Comparison of ENCODE assay signal across 35 cellular contexts in the genomic region with DNA sequence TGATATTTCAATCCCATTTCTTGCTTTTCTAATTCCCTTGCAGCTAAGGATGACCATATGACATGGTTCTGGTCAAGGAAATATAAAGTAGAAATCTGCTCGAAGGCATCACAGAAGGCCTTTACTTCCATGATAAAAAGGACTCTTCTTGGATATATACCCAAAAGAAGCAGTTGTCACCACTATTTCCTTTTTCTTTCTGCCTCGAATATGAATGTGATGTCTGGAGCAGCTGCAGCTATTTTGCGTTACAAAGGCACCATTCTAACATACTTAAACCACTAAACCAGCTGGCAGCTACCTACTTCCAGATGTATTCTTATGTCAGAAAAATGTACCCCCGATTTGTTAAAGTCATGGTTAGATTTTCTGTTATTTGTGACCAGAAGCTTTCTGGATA.
"Had no signal": no experiment of that assay in that cellular context is flagged by ENCODE, and none has a peak within 500 bp of the region (broad histone marks: within the 10 kb centered on the region; RNA-seq: fewer than 3 reads in every experiment).

No MANE protein-coding gene starts in this region.

- H3K36me3 Mint-ChIP-seq: activated CD4-positive, alpha-beta memory T cell treated with anti-CD3 and anti-CD28 coated beads for 36 hours; activated CD8-positive, alpha-beta memory T cell treated with anti-CD3 and anti-CD28 coated beads, Interleukin-2, amount 10 ng/mL, durations not matched to agents 7 days and 5 days had no signal

- H3K36me3 ChIP-seq: adrenal gland, colonic mucosa, esophagus squamous epithelium, gastroesophageal sphincter, heart right ventricle, WERI-Rb-1 had no signal

- H3K9me3 Mint-ChIP-seq: activated CD4-positive, alpha-beta T cell treated with anti-CD3 and anti-CD28 coated beads, Interleukin-2, amount 10 ng/mL, durations not matched to agents 24 days and 14 days; activated naive CD4-positive, alpha-beta T cell treated with anti-CD3 and anti-CD28 coated beads for 36 hours; activated naive CD8-positive, alpha-beta T cell treated with anti-CD3 and anti-CD28 coated beads, Interleukin-2, amount 50 U/mL, for 24 hours; activated T-helper 1 cell treated with anti-CD3 and anti-CD28 coated beads, Interleukin-12 subunit alpha, Interleukin-12 subunit beta, Interleukin-2, Interleukin-4 antibody, amounts not matched to agents 30 ng/mL and 10 ng/mL and 1 ng/mL, durations not matched to agents 14 hours and 24 hours and 36 hours; activated T-helper 2 cell treated with anti-CD3 and anti-CD28 coated beads, Interferon-gamma antibody, Interleukin-2, Interleukin-4, amounts not matched to agents 10 μg/mL and 5 μg/mL and 100 μg/mL, durations not matched to agents 14 hours and 24 hours and 36 hours; T-helper 2 cell treated with Interferon-gamma antibody and Interleukin-4, amounts not matched to agents 5 μg/mL and 100 μg/mL, for 36 hours had no signal

- H3K4me3 ChIP-seq: adrenal gland, body of pancreas, colonic mucosa, esophagus squamous epithelium, gastroesophageal sphincter, heart right ventricle had no signal

- H3K4me1 Mint-ChIP-seq: activated CD4-positive, alpha-beta T cell treated with anti-CD3 and anti-CD28 coated beads for 36 hours; activated CD4-positive, alpha-beta T cell treated with anti-CD3 and anti-CD28 coated beads, Interleukin-2, amount 10 ng/mL, durations not matched to agents 24 days and 14 days; activated naive CD8-positive, alpha-beta T cell treated with anti-CD3 and anti-CD28 coated beads, Interleukin-2, amount 50 U/mL, for 24 hours had no signal

- H3K27ac Mint-ChIP-seq: activated CD4-positive, alpha-beta memory T cell treated with anti-CD3 and anti-CD28 coated beads for 36 hours; activated CD4-positive, alpha-beta T cell treated with anti-CD3 and anti-CD28 coated beads for 36 hours; activated CD4-positive, alpha-beta T cell treated with anti-CD3 and anti-CD28 coated beads, Interleukin-2, amount 10 ng/mL, durations not matched to agents 24 days and 14 days; activated CD8-positive, alpha-beta memory T cell treated with anti-CD3 and anti-CD28 coated beads, Interleukin-2, amount 10 ng/mL, durations not matched to agents 7 days and 5 days; activated CD8-positive, alpha-beta T cell treated with anti-CD3 and anti-CD28 coated beads, Interleukin-2, amount 10 ng/mL, durations not matched to agents 7 days and 5 days; activated naive CD4-positive, alpha-beta T cell treated with anti-CD3 and anti-CD28 coated beads for 36 hours; activated naive CD4-positive, alpha-beta T cell treated with anti-CD3 and anti-CD28 coated beads, Interleukin-2, amount 50 U/mL, for 24 hours; activated naive CD8-positive, alpha-beta T cell treated with anti-CD3 and anti-CD28 coated beads for 36 hours; activated naive CD8-positive, alpha-beta T cell treated with anti-CD3 and anti-CD28 coated beads, Interleukin-2, amount 50 U/mL, for 24 hours; activated T-helper 1 cell treated with anti-CD3 and anti-CD28 coated beads, Interleukin-12 subunit alpha, Interleukin-12 subunit beta, Interleukin-2, Interleukin-4 antibody, amounts not matched to agents 30 ng/mL and 10 ng/mL and 1 ng/mL, durations not matched to agents 14 hours and 24 hours and 36 hours; activated T-helper 2 cell treated with anti-CD3 and anti-CD28 coated beads, Interferon-gamma antibody, Interleukin-2, Interleukin-4, amounts not matched to agents 10 μg/mL and 5 μg/mL and 100 μg/mL, durations not matched to agents 14 hours and 24 hours and 36 hours; T-helper 17 cell; T-helper 2 cell treated with Interferon-gamma antibody and Interleukin-4, amounts not matched to agents 5 μg/mL and 100 μg/mL, for 36 hours had no signal

- H3K27me3 ChIP-seq: adrenal gland, body of pancreas, colonic mucosa, esophagus squamous epithelium, gastroesophageal sphincter, heart right ventricle had no signal

- H3K27ac ChIP-seq: adrenal gland, body of pancreas, colonic mucosa, epithelial cell of prostate, esophagus squamous epithelium, gastroesophageal sphincter, heart right ventricle, WERI-Rb-1 had no signal

- DNase-seq: activated CD4-positive, alpha-beta memory T cell treated with anti-CD3 and anti-CD28 coated beads for 36 hours; activated CD4-positive, alpha-beta T cell treated with anti-CD3 and anti-CD28 coated beads for 36 hours; activated CD4-positive, alpha-beta T cell treated with anti-CD3 and anti-CD28 coated beads, Interleukin-2, amount 10 ng/mL, durations not matched to agents 24 days and 14 days; activated CD4-positive, CD25-positive, alpha-beta regulatory T cell; activated CD4-positive, CD25-positive, alpha-beta regulatory T cell treated with anti-CD3 and anti-CD28 coated beads, Interleukin-2, amount 50 U/mL, for 72 hours; activated CD8-positive, alpha-beta memory T cell treated with anti-CD3 and anti-CD28 coated beads, Interleukin-2, amount 10 ng/mL, durations not matched to agents 7 days and 5 days; activated CD8-positive, alpha-beta memory T cell treated with anti-CD3 and anti-CD28 coated beads, Interleukin-2, amount 50 U/mL, for 4 hours; activated CD8-positive, alpha-beta T cell treated with anti-CD3 and anti-CD28 coated beads, Interleukin-2, amount 10 ng/mL, durations not matched to agents 7 days and 5 days; activated effector memory CD4-positive, alpha-beta T cell treated with anti-CD3 and anti-CD28 coated beads, Interleukin-2, amount 50 U/mL, for 16 hours; activated naive CD4-positive, alpha-beta T cell treated with anti-CD3 and anti-CD28 coated beads for 36 hours; activated naive CD8-positive, alpha-beta T cell treated with anti-CD3 and anti-CD28 coated beads for 36 hours; activated naive CD8-positive, alpha-beta T cell treated with anti-CD3 and anti-CD28 coated beads, Interleukin-2, amount 50 U/mL, for 24 hours; activated T-cell treated with anti-CD3 and anti-CD28 coated beads, Interleukin-2, amount 50 U/mL, for 1 hour; activated T-cell treated with anti-CD3 and anti-CD28 coated beads, Interleukin-2, amount 50 U/mL, for 48 hours; adrenal gland; amygdala; aorta; body of pancreas; caudate nucleus; colonic mucosa; effector CD8-positive, alpha-beta T cell; esophagus squamous epithelium; foreskin melanocyte; heart right ventricle; T-helper 17 cell; T1000; WERI-Rb-1 had no signal

- H3K4me1 ChIP-seq: adrenal gland, body of pancreas, gastroesophageal sphincter, heart right ventricle had no signal

- H3K4me3 Mint-ChIP-seq: activated CD4-positive, alpha-beta memory T cell treated with anti-CD3 and anti-CD28 coated beads for 36 hours; activated CD4-positive, alpha-beta T cell treated with anti-CD3 and anti-CD28 coated beads for 36 hours; activated CD4-positive, alpha-beta T cell treated with anti-CD3 and anti-CD28 coated beads, Interleukin-2, amount 10 ng/mL, durations not matched to agents 24 days and 14 days; activated CD8-positive, alpha-beta memory T cell treated with anti-CD3 and anti-CD28 coated beads, Interleukin-2, amount 10 ng/mL, durations not matched to agents 7 days and 5 days; activated CD8-positive, alpha-beta T cell treated with anti-CD3 and anti-CD28 coated beads, Interleukin-2, amount 10 ng/mL, durations not matched to agents 7 days and 5 days; activated naive CD4-positive, alpha-beta T cell treated with anti-CD3 and anti-CD28 coated beads for 36 hours; activated naive CD4-positive, alpha-beta T cell treated with anti-CD3 and anti-CD28 coated beads, Interleukin-2, amount 50 U/mL, for 24 hours; activated naive CD8-positive, alpha-beta T cell treated with anti-CD3 and anti-CD28 coated beads for 36 hours; activated naive CD8-positive, alpha-beta T cell treated with anti-CD3 and anti-CD28 coated beads, Interleukin-2, amount 50 U/mL, for 24 hours; activated T-helper 1 cell treated with anti-CD3 and anti-CD28 coated beads, Interleukin-12 subunit alpha, Interleukin-12 subunit beta, Interleukin-2, Interleukin-4 antibody, amounts not matched to agents 30 ng/mL and 10 ng/mL and 1 ng/mL, durations not matched to agents 14 hours and 24 hours and 36 hours; T-helper 17 cell; T-helper 2 cell treated with Interferon-gamma antibody and Interleukin-4, amounts not matched to agents 5 μg/mL and 100 μg/mL, for 36 hours had no signal

- FAIRE-seq: endometrium, endothelial cell of umbilical vein had no signal

- ATAC-seq: activated CD4-positive, alpha-beta T cell treated with anti-CD3 and anti-CD28 coated beads for 36 hours; activated CD8-positive, alpha-beta memory T cell treated with anti-CD3 and anti-CD28 coated beads, Interleukin-2, amount 10 ng/mL, durations not matched to agents 7 days and 5 days; activated CD8-positive, alpha-beta T cell treated with anti-CD3 and anti-CD28 coated beads, Interleukin-2, amount 10 ng/mL, durations not matched to agents 7 days and 5 days; activated naive CD8-positive, alpha-beta T cell treated with anti-CD3 and anti-CD28 coated beads, Interleukin-2, amount 50 U/mL, for 24 hours; body of pancreas; gastroesophageal sphincter; heart right ventricle; T-helper 17 cell had no signal

- H3K9me3 ChIP-seq: adrenal gland, body of pancreas, colonic mucosa, esophagus squamous epithelium had no signal

- H3K27me3 Mint-ChIP-seq: activated CD4-positive, alpha-beta T cell treated with anti-CD3 and anti-CD28 coated beads for 36 hours; activated naive CD4-positive, alpha-beta T cell treated with anti-CD3 and anti-CD28 coated beads, Interleukin-2, amount 50 U/mL, for 24 hours had no signal
